1 cellular context compared by ENCODE assay signal in genomic region chr16:17777461-17777863, GRCh38.
TF ChIP-seq lines count a peak whose summit lies in the region.

No MANE protein-coding gene starts in this region.

TF ChIP-seq in SK-N-SH treated with all-trans-retinoic acid at 6 μM for 48 hours, 23 proteins besides CTCF, POLR2A, EP300 and RAD21 (continued from another document):
- no peak for TF ChIP-seq POU6F1 (CRISPR knock-in tag; IDR thresholded peaks at IDR 0.05; ENCODE audit: borderline replicate concordance, low read depth)
- no peak for TF ChIP-seq ARNTL (CRISPR knock-in tag; IDR thresholded peaks at IDR 0.05; ENCODE audit: borderline replicate concordance, low read depth)
- TF ChIP-seq BACH2 (CRISPR knock-in tag; IDR thresholded peaks at IDR 0.05; ENCODE audit: borderline replicate concordance) = no peak
